ENCODE assay signal across 1 cellular context in genomic region chr6:112618796-112619195, GRCh38.
TF ChIP-seq lines count a peak whose summit lies in the region.

No MANE protein-coding gene starts in this region.

TF ChIP-seq in H1, 55 proteins besides CTCF, POLR2A, EP300 and RAD21:
- peak; percentile 65 for TF ChIP-seq CEBPB (IDR thresholded peaks at IDR 0.05; ENCODE audit: low read depth, low read length)
- no peak for TF ChIP-seq BRCA1 (IDR thresholded peaks at IDR 0.05; ENCODE audit: low read depth, low read length)
- TF ChIP-seq, protein P1, sequence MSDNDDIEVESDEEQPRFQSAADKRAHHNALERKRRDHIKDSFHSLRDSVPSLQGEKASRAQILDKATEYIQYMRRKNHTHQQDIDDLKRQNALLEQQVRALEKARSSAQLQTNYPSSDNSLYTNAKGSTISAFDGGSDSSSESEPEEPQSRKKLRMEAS (IDR thresholded peaks at IDR 0.05) = 0 out of 2 replicates have a peak, but pooled peaks have one; percentile 17
- TF ChIP-seq CHD1 (IDR thresholded peaks at IDR 0.05; ENCODE audit: low read depth, low read length) = no peak
- TF ChIP-seq SP1 (IDR thresholded peaks at IDR 0.05; ENCODE audit: low read depth, low read length) = no peak
